8 cellular contexts compared by ENCODE assay signal in genomic region chr14:22558221-22558913, GRCh38. TPM values are rescaled to one million over a fixed set of nuclear protein-coding genes. Genes with fewer than 3 reads are reported as not detected.
DNase-seq lines count a peak whose midpoint lies in the region; ATAC-seq and TF ChIP-seq lines count a peak whose summit lies in the region.

No MANE protein-coding gene starts in this region.

- peaks cover 42% of the 10 kb centered on the region for H3K4me1 Mint-ChIP-seq in Caco-2 (ENCODE audit: low read depth, unreplicated experiment)

- no peaks in the 10 kb centered on the region for H3K27me3 Mint-ChIP-seq in Caco-2 (ENCODE audit: insufficient read depth, unreplicated experiment)

- H3K9me3 ChIP-seq in Caco-2 = no peaks in the 10 kb centered on the region
- no peaks in the 10 kb centered on the region for H3K9me3 ChIP-seq in osteoblast (ENCODE audit: low read depth, low read length)

- H3K27ac ChIP-seq in osteoblast (ENCODE audit: low read depth, low read length) = no peak overlapping the region

- BruUV-seq in Caco-2 (replicated peaks; lab: Mats Ljungman, UMichigan) = no TSS peak

- no peaks in the 10 kb centered on the region for H3K36me3 ChIP-seq in Caco-2 (ENCODE audit: control insufficient read depth, insufficient read depth, low read length)
- H3K36me3 ChIP-seq in osteoblast (ENCODE audit: insufficient read depth, low read length) = peaks cover 3% of the 10 kb centered on the region

- H2AFZ ChIP-seq in osteoblast (ENCODE audit: low read length) = no peak overlapping the region

- CTCF ChIA-PET in Caco-2 (lab: Charles Lee) = interaction anchor here (1.1 to 1.6 kb wide), 3 partner anchors 12 to 94 kb away, joined by 3 to 19 read pairs (median 3); no protein-coding TSS in a partner anchor

- H3K4me1 ChIP-seq in Caco-2 = peaks cover 66% of the 10 kb centered on the region
- H3K4me1 ChIP-seq in osteoblast (ENCODE audit: insufficient read depth, low read length) = peaks cover 12% of the 10 kb centered on the region

- H3K36me3 Mint-ChIP-seq in Caco-2 (ENCODE audit: insufficient read depth, unreplicated experiment) = peaks cover 34% of the 10 kb centered on the region

- no peaks in the 10 kb centered on the region for H3K79me2 ChIP-seq in osteoblast (ENCODE audit: insufficient read depth, low read length)

- DNase-seq in Caco-2 (no peak), T-helper 2 cell (peak in 4 of 5 experiments; percentile 41 to 85 (median 54)), choroid plexus epithelial cell (ENCODE audit: low read depth) (no peak), osteoblast (ENCODE audit: insufficient read length, low spot score, missing footprints) (peak; percentile 8), Ammon's horn (ENCODE audit: low spot score) (no peak)

- peak overlapping the region; percentile 95 for H3K27ac Mint-ChIP-seq in Caco-2 (ENCODE audit: unreplicated experiment)

- POLR2A ChIA-PET in Caco-2 (lab: Charles Lee) = no interaction called here

- ATAC-seq in HG02973 (IDR thresholded peaks at IDR 0.05; ENCODE audit: unreplicated experiment) (no peak), GM19452 (IDR thresholded peaks at IDR 0.05; ENCODE audit: unreplicated experiment) (no peak), HG02763 (IDR thresholded peaks at IDR 0.05; ENCODE audit: unreplicated experiment) (no peak)

- H3K4me2 ChIP-seq in osteoblast (ENCODE audit: insufficient read depth, low read length) = no peak overlapping the region

- H3K27me3 ChIP-seq in Caco-2 (replicated peaks; ENCODE audit: control insufficient read depth, insufficient read depth, low read length) (no peaks in the 10 kb centered on the region), osteoblast (ENCODE audit: insufficient read depth, low read length) (no peaks in the 10 kb centered on the region)

- TF ChIP-seq CTCF in Caco-2 (IDR thresholded peaks at IDR 0.05; ENCODE audit: insufficient read depth in 1 of 2, low read depth in 1 of 2, low read length in 1 of 2, severe bottlenecking in 1 of 2, unreplicated experiment in 1 of 2) = no peak
- peak; percentile 40 for TF ChIP-seq CTCF in choroid plexus epithelial cell (conservative IDR thresholded peaks at IDR 0.05; ENCODE audit: low read depth, low read length)
- peak; percentile 8 for TF ChIP-seq CTCF in osteoblast (IDR thresholded peaks at IDR 0.05; ENCODE audit: extremely low read depth, low read depth, low read length)

- no peak overlapping the region for H3K4me3 Mint-ChIP-seq in Caco-2 (ENCODE audit: unreplicated experiment)

- no peaks in the 10 kb centered on the region for H3K9me3 Mint-ChIP-seq in Caco-2 (ENCODE audit: unreplicated experiment)

- no peak overlapping the region for H3K4me3 ChIP-seq in Caco-2 (ENCODE audit: low read depth, low read length)
- H3K4me3 ChIP-seq in choroid plexus epithelial cell (ENCODE audit: low read depth, low read length) = no peak overlapping the region
- H3K4me3 ChIP-seq in osteoblast (ENCODE audit: insufficient read depth, low read length) = no peak overlapping the region

- intact Hi-C loops in Caco-2 (cut with micrococcal nuclease; ENCODE audit: unreplicated experiment) = loop anchor here (5.0 to 10.0 kb wide), 2 partner anchors 244 to 499 kb away; partner anchors contain the start of gene CDH24

- no peaks in the 10 kb centered on the region for H4K20me1 ChIP-seq in osteoblast (ENCODE audit: insufficient read depth, low read length)

RNA-seq across cellular contexts. Expression of gene DAD1, which starts 30.7 kb away (rescaled TPM):
- total RNA-seq in Caco-2 (2022) (151 and 160 TPM in 2 replicates), osteoblast (213 and 272 TPM in 2 replicates)

RNA-seq across cellular contexts. Expression of gene ABHD4, which starts 39.7 kb away (rescaled TPM):
- total RNA-seq in Caco-2 (2022) = 64.5 and 73.5 TPM in 2 replicates
- total RNA-seq in osteoblast = 52.1 and 54.2 TPM in 2 replicates

Comparison
In these comparisons a context has a peak if more than half of its experiments do, and no peak if none do; other contexts are left out.
1. DNase-seq: peak in T-helper 2 cell (4 of 5) and osteoblast (single experiment); none in Caco-2 (0 of 2), choroid plexus epithelial cell (single experiment) and Ammon's horn (single experiment).
2. CTCF ChIP-seq: peak in choroid plexus epithelial cell (single experiment) and osteoblast (single experiment); none in Caco-2 (0 of 2).